Comparison of ENCODE assay signal across 9 cellular contexts in genomic region chr9:127776195-127776918, GRCh38. TPM values are rescaled to one million over a fixed set of nuclear protein-coding genes. Genes with fewer than 3 reads are reported as not detected.
A peak's percentile ranks its signal among the peaks of the same experiment; 100 is the strongest.
DNase-seq lines count a peak whose midpoint lies in the region; ATAC-seq and TF ChIP-seq lines count a peak whose summit lies in the region.
"Had no signal": no experiment of that assay in that cellular context is flagged by ENCODE, and none has a peak within 500 bp of the region (broad histone marks: within the 10 kb centered on the region; RNA-seq: fewer than 3 reads in every experiment).

No MANE protein-coding gene starts in this region.

- H3K27me3 Mint-ChIP-seq in activated naive CD8-positive, alpha-beta T cell treated with anti-CD3 and anti-CD28 coated beads for 36 hours, result no peaks in the 10 kb centered on the region

- no peak for TF ChIP-seq CTCF in lower leg skin (IDR thresholded peaks at IDR 0.05)

- H3K36me3 Mint-ChIP-seq in activated naive CD8-positive, alpha-beta T cell treated with anti-CD3 and anti-CD28 coated beads for 36 hours, result peaks cover 22% of the 10 kb centered on the region

- H3K27ac ChIP-seq in rectal smooth muscle tissue (ENCODE audit: low read depth, low read length), result no peak overlapping the region

- no peak overlapping the region for H3K9ac ChIP-seq in rectal smooth muscle tissue (ENCODE audit: low read length)

- H3K9me3 Mint-ChIP-seq in activated naive CD8-positive, alpha-beta T cell treated with anti-CD3 and anti-CD28 coated beads for 36 hours, result no peaks in the 10 kb centered on the region

- no peaks in the 10 kb centered on the region for H3K27me3 ChIP-seq in rectal smooth muscle tissue (ENCODE audit: control insufficient read depth, insufficient read depth, low read length)

- H3K4me3 Mint-ChIP-seq in activated naive CD8-positive, alpha-beta T cell treated with anti-CD3 and anti-CD28 coated beads for 36 hours, result peak overlapping the region; percentile 98

- DNase-seq in SIG-M5 treated with dmso at 0.1 percent for 504 hours (lab: John Stamatoyannopoulos, UW; ENCODE audit: unreplicated experiment) (peak; percentile 79), SIG-M5 (lab: John Stamatoyannopoulos, UW) (no peak), T follicular helper cell (ENCODE audit: low read depth) (peak; percentile 63), DMS114 treated with DMSO at 0.1 percent for 48 hours (lab: John Stamatoyannopoulos, UW; ENCODE audit: unreplicated experiment) (no peak), lower leg skin (ENCODE audit: low spot score in 2 of 2) (no peak)
- peak; percentile 79 for DNase-seq in activated naive CD8-positive, alpha-beta T cell treated with anti-CD3 and anti-CD28 coated beads for 36 hours

- H3K4me3 ChIP-seq in rectal smooth muscle tissue (ENCODE audit: low read length), result peak overlapping the region; percentile 44
- H3K4me3 ChIP-seq in lower leg skin (ENCODE audit: low read depth, poor library complexity, severe bottlenecking), result no peak overlapping the region

- TF ChIP-seq POLR2A in lower leg skin (IDR thresholded peaks at IDR 0.05), result no peak

- no peak for ATAC-seq in GM19467 (IDR thresholded peaks at IDR 0.05; ENCODE audit: unreplicated experiment)

- WGBS in lower leg skin, 2 donors, result 66 to 67% methylated on average over 15 of the region's 15 CpGs

- H3K36me3 ChIP-seq in rectal smooth muscle tissue (ENCODE audit: control insufficient read depth, insufficient read depth, low read length), result no peaks in the 10 kb centered on the region

- H3K27ac Mint-ChIP-seq in activated naive CD8-positive, alpha-beta T cell treated with anti-CD3 and anti-CD28 coated beads for 36 hours, result peak overlapping the region; percentile 97

- H3K4me1 Mint-ChIP-seq in activated naive CD8-positive, alpha-beta T cell treated with anti-CD3 and anti-CD28 coated beads for 36 hours, result peaks cover 40% of the 10 kb centered on the region

- H3K4me1 ChIP-seq in rectal smooth muscle tissue (ENCODE audit: control insufficient read depth, insufficient read depth, low read length), result no peaks in the 10 kb centered on the region
- H3K4me1 ChIP-seq: Caco-2 had no signal

- intact Hi-C loops in lower leg skin (cut with DNase I; ENCODE audit: low total_unique reads), result no loop called here

RNA-seq across cellular contexts. Expression of gene SH2D3C, which starts 2.1 kb away (rescaled TPM):
- total RNA-seq in activated naive CD8-positive, alpha-beta T cell treated with anti-CD3 and anti-CD28 coated beads for 36 hours, result 10 to 100 TPM; 20.4 to 21.5 TPM
- total RNA-seq in lower leg skin, result 1 to 10 TPM; 1.9 to 8.5 (median 5.3) TPM

RNA-seq across cellular contexts. Expression of gene CDK9, which starts 9.5 kb away (rescaled TPM):
- 10 to 100 TPM; 85.2 to 94.2 TPM for total RNA-seq in activated naive CD8-positive, alpha-beta T cell treated with anti-CD3 and anti-CD28 coated beads for 36 hours
- 10 to 100 TPM; 60.7 to 96.3 (median 70.7) TPM for total RNA-seq in lower leg skin

RNA-seq across cellular contexts. Expression of gene FPGS, which starts 26.3 kb away (rescaled TPM):
- 10 to 100 TPM; 86.3 to 88.0 TPM for total RNA-seq in activated naive CD8-positive, alpha-beta T cell treated with anti-CD3 and anti-CD28 coated beads for 36 hours
- total RNA-seq in lower leg skin, result 10 to 100 TPM; 21.3 to 46.5 (median 37.4) TPM

RNA-seq across cellular contexts. Expression of gene TOR2A, which starts 41.3 kb away (rescaled TPM):
- 10 to 100 TPM; 17.7 to 18.1 TPM for total RNA-seq in activated naive CD8-positive, alpha-beta T cell treated with anti-CD3 and anti-CD28 coated beads for 36 hours
- 10 to 100 TPM; 11.5 to 19.9 (median 15.1) TPM for total RNA-seq in lower leg skin

Comparison
In these comparisons a context has a peak if more than half of its experiments do, and no peak if none do; other contexts are left out.
1. DNase-seq: peak in SIG-M5 treated with dmso at 0.1 percent for 504 hours (single experiment), T follicular helper cell (single experiment) and activated naive CD8-positive, alpha-beta T cell treated with anti-CD3 and anti-CD28 coated beads for 36 hours (single experiment); none in SIG-M5 (single experiment), DMS114 treated with DMSO at 0.1 percent for 48 hours (single experiment) and lower leg skin (0 of 2).